Comparison of ENCODE assay signal across 1 cellular context in the genomic region with DNA sequence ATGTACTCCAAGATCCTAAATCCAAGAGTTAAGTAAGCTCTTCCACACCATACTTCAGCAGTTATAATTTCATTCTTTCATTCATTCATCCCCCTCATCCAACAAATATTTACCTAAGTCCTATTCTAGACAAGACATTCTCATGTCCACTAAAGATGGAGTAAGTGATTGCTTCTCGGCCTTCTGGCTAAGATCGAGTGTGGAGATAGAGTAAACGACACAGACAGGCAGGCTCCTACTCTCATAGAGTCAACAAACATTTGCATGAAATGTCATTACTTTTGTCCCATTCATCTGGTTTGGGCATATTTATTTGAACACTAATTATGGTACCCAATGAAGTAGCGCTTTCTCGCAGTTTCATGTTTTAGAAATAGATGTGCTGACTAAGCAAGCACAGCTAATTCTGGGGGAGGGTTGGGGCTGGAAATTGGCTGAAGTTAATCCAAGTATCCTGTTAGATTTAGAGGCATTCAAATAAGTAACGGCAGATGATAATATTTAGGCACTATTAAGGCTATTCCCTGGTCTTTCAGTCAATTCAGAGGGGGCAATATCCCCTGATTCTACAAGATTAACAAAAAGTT.
TF ChIP-seq lines count a peak whose summit lies in the region.

No MANE protein-coding gene starts in this region.

TF ChIP-seq in WTC11, 78 proteins besides CTCF, POLR2A, EP300 and RAD21 (continued from another document):
- TF ChIP-seq, protein P1, sequence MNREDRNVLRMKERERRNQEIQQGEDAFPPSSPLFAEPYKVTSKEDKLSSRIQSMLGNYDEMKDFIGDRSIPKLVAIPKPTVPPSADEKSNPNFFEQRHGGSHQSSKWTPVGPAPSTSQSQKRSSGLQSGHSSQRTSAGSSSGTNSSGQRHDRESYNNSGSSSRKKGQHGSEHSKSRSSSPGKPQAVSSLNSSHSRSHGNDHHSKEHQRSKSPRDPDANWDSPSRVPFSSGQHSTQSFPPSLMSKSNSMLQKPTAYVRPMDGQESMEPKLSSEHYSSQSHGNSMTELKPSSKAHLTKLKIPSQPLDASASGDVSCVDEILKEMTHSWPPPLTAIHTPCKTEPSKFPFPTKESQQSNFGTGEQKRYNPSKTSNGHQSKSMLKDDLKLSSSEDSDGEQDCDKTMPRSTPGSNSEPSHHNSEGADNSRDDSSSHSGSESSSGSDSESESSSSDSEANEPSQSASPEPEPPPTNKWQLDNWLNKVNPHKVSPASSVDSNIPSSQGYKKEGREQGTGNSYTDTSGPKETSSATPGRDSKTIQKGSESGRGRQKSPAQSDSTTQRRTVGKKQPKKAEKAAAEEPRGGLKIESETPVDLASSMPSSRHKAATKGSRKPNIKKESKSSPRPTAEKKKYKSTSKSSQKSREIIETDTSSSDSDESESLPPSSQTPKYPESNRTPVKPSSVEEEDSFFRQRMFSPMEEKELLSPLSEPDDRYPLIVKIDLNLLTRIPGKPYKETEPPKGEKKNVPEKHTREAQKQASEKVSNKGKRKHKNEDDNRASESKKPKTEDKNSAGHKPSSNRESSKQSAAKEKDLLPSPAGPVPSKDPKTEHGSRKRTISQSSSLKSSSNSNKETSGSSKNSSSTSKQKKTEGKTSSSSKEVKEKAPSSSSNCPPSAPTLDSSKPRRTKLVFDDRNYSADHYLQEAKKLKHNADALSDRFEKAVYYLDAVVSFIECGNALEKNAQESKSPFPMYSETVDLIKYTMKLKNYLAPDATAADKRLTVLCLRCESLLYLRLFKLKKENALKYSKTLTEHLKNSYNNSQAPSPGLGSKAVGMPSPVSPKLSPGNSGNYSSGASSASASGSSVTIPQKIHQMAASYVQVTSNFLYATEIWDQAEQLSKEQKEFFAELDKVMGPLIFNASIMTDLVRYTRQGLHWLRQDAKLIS (CRISPR knock-in tag; IDR thresholded peaks at IDR 0.05; ENCODE audit: borderline replicate concordance) = no peak
- no peak for TF ChIP-seq CBFB (CRISPR knock-in tag; IDR thresholded peaks at IDR 0.05; ENCODE audit: low read depth)
- TF ChIP-seq, protein P2, sequence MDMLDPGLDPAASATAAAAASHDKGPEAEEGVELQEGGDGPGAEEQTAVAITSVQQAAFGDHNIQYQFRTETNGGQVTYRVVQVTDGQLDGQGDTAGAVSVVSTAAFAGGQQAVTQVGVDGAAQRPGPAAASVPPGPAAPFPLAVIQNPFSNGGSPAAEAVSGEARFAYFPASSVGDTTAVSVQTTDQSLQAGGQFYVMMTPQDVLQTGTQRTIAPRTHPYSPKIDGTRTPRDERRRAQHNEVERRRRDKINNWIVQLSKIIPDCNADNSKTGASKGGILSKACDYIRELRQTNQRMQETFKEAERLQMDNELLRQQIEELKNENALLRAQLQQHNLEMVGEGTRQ (CRISPR knock-in tag; IDR thresholded peaks at IDR 0.05) = no peak
- TF ChIP-seq, protein P3, sequence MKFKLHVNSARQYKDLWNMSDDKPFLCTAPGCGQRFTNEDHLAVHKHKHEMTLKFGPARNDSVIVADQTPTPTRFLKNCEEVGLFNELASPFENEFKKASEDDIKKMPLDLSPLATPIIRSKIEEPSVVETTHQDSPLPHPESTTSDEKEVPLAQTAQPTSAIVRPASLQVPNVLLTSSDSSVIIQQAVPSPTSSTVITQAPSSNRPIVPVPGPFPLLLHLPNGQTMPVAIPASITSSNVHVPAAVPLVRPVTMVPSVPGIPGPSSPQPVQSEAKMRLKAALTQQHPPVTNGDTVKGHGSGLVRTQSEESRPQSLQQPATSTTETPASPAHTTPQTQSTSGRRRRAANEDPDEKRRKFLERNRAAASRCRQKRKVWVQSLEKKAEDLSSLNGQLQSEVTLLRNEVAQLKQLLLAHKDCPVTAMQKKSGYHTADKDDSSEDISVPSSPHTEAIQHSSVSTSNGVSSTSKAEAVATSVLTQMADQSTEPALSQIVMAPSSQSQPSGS (CRISPR knock-in tag; IDR thresholded peaks at IDR 0.05; ENCODE audit: borderline replicate concordance, low read depth) = no peak
- no peak for TF ChIP-seq FOXJ3 (CRISPR knock-in tag; IDR thresholded peaks at IDR 0.05; ENCODE audit: borderline replicate concordance)
- no peak for TF ChIP-seq TP53 (CRISPR knock-in tag; IDR thresholded peaks at IDR 0.05)
- TF ChIP-seq, protein P4, sequence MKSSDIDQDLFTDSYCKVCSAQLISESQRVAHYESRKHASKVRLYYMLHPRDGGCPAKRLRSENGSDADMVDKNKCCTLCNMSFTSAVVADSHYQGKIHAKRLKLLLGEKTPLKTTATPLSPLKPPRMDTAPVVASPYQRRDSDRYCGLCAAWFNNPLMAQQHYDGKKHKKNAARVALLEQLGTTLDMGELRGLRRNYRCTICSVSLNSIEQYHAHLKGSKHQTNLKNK (CRISPR knock-in tag; IDR thresholded peaks at IDR 0.05) = no peak
- TF ChIP-seq SOX15 (CRISPR knock-in tag; IDR thresholded peaks at IDR 0.05) = no peak
